Comparison of ENCODE assay signal across 26 cellular contexts in genomic region chr5:147872744-147873435, GRCh38. TPM values are rescaled to one million over a fixed set of nuclear protein-coding genes. Genes with fewer than 3 reads are reported as not detected.
"Had no signal": no experiment of that assay in that cellular context is flagged by ENCODE, and none has a peak within 500 bp of the region (broad histone marks: within the 10 kb centered on the region; RNA-seq: fewer than 3 reads in every experiment).

No MANE protein-coding gene starts in this region.

RNA-seq across cellular contexts. Expression of gene SCGB3A2, which starts 5.6 kb away (rescaled TPM):
- total RNA-seq: cerebellum, endothelial cell of umbilical vein, epithelial cell of proximal tubule, esophagus muscularis mucosa, fibroblast of lung, foreskin keratinocyte, gastroesophageal sphincter, heart left ventricle, left ventricle myocardium superior, mononuclear cell, neural crest cell, osteoblast, prostate gland, right atrium auricular region, subcutaneous adipose tissue, temporal lobe, thyroid gland, ureter, vagina had no signal
- polyA plus RNA-seq: endothelial cell of umbilical vein, fibroblast of lung, foreskin keratinocyte, keratinocyte, stomach had no signal

RNA-seq across cellular contexts. Expression of gene C5orf46, which starts 33.4 kb away (rescaled TPM):
- total RNA-seq: cerebellum, dorsolateral prefrontal cortex, endothelial cell of umbilical vein, epithelial cell of proximal tubule, esophagus muscularis mucosa, fibroblast of lung, foreskin keratinocyte, gastroesophageal sphincter, hepatocyte, lower lobe of right lung, mononuclear cell, natural killer cell, neural crest cell, osteoblast, sciatic nerve, stomach, subcutaneous adipose tissue, temporal lobe, thyroid gland, ureter, vagina had no signal
- polyA plus RNA-seq: fibroblast of lung, stomach had no signal

RNA-seq across cellular contexts. Expression of gene SPINK1, which starts 41.4 kb away (rescaled TPM):
- total RNA-seq: cerebellum, dorsolateral prefrontal cortex, endothelial cell of umbilical vein, esophagus muscularis mucosa, fibroblast of lung, foreskin keratinocyte, gastroesophageal sphincter, left ventricle myocardium superior, lower lobe of right lung, natural killer cell, neural crest cell, osteoblast, right atrium auricular region, subcutaneous adipose tissue, thyroid gland, vagina had no signal
- polyA plus RNA-seq: endothelial cell of umbilical vein, fibroblast of lung had no signal
